ENCODE assay signal across 8 cellular contexts in genomic region chr5:73625905-73626811, GRCh38. TPM values are rescaled to one million over a fixed set of nuclear protein-coding genes. Genes with fewer than 3 reads are reported as not detected.
A peak's percentile ranks its signal among the peaks of the same experiment; 100 is the strongest.
DNase-seq lines count a peak whose midpoint lies in the region; ATAC-seq and TF ChIP-seq lines count a peak whose summit lies in the region.

Gene ARHGEF28 (plus strand): TSS chr5:73626196. CDS start chr5:73684852, 58,656 bp downstream.

- TF ChIP-seq POLR2A in NB4 (IDR thresholded peaks at IDR 0.05; ENCODE audit: extremely low read depth, insufficient read length), result peak; percentile 30

- ATAC-seq in GM19324 (IDR thresholded peaks at IDR 0.05; ENCODE audit: low FRiP score, unreplicated experiment), result peak; percentile 83
- ATAC-seq in GM21528 (IDR thresholded peaks at IDR 0.05; ENCODE audit: low FRiP score, unreplicated experiment), result no peak

- no peak within 1 kb of the TSS for H3K27ac Mint-ChIP-seq in activated CD4-positive, alpha-beta T cell treated with anti-CD3 and anti-CD28 coated beads, Interleukin-2, amount 10 ng/mL, durations not matched to agents 24 days and 14 days

- intact Hi-C loops in activated CD4-positive, alpha-beta T cell treated with anti-CD3 and anti-CD28 coated beads, Interleukin-2, amount 10 ng/mL, durations not matched to agents 24 days and 14 days (cut with micrococcal nuclease), result no loop called here

- no peaks in the 10 kb centered on the region for H3K9me3 Mint-ChIP-seq in activated CD4-positive, alpha-beta T cell treated with anti-CD3 and anti-CD28 coated beads, Interleukin-2, amount 10 ng/mL, durations not matched to agents 24 days and 14 days

- no peak for TF ChIP-seq CTCF in NB4 (IDR thresholded peaks at IDR 0.05; ENCODE audit: low read depth, low read length)

- no peaks in the 10 kb centered on the region for H3K4me1 Mint-ChIP-seq in activated CD4-positive, alpha-beta T cell treated with anti-CD3 and anti-CD28 coated beads, Interleukin-2, amount 10 ng/mL, durations not matched to agents 24 days and 14 days

- H3K27me3 Mint-ChIP-seq in activated CD4-positive, alpha-beta T cell treated with anti-CD3 and anti-CD28 coated beads, Interleukin-2, amount 10 ng/mL, durations not matched to agents 24 days and 14 days, result peaks cover 60% of the 10 kb centered on the region

- H3K27ac ChIP-seq in epithelial cell of prostate, result peak within 1 kb of the TSS; percentile 70

- H3K4me3 Mint-ChIP-seq in activated CD4-positive, alpha-beta T cell treated with anti-CD3 and anti-CD28 coated beads, Interleukin-2, amount 10 ng/mL, durations not matched to agents 24 days and 14 days, result peak within 1 kb of the TSS; percentile 51

- no peaks in the 10 kb centered on the region for H3K36me3 Mint-ChIP-seq in activated CD4-positive, alpha-beta T cell treated with anti-CD3 and anti-CD28 coated beads, Interleukin-2, amount 10 ng/mL, durations not matched to agents 24 days and 14 days (ENCODE audit: low read depth)

- peak in 8 of 14 donors; percentile 10 to 57 (median 32) for DNase-seq in C1 segment of cervical spinal cord (lab: John Stamatoyannopoulos, UW)
- DNase-seq in NB4 (ENCODE audit: low read depth), result peak; percentile 70
- peak; percentile 58 for DNase-seq in activated CD4-positive, alpha-beta T cell treated with anti-CD3 and anti-CD28 coated beads, Interleukin-2, amount 10 ng/mL, durations not matched to agents 24 days and 14 days
- DNase-seq in epithelial cell of prostate (ENCODE audit: low read depth, low spot score), result no peak
- DNase-seq in midbrain (lab: John Stamatoyannopoulos, UW), result peak; percentile 48
- DNase-seq in stromal cell of bone marrow (ENCODE audit: low read depth), result peak; percentile 28

- peak within 1 kb of the TSS; percentile 53 for H3K4me3 ChIP-seq in NB4 (ENCODE audit: low read depth, low read length)

RNA-seq across cellular contexts. Expression of gene ARHGEF28, which starts in this region (rescaled TPM):
- 0.14 TPM in 1 of 2 replicates, not detected in the other for total RNA-seq in activated CD4-positive, alpha-beta T cell treated with anti-CD3 and anti-CD28 coated beads, Interleukin-2, amount 10 ng/mL, durations not matched to agents 24 days and 14 days

Comparison
In these comparisons a context has a peak if more than half of its experiments do, and no peak if none do; other contexts are left out.
1. Peak in DNase-seq in activated CD4-positive, alpha-beta T cell treated with anti-CD3 and anti-CD28 coated beads, Interleukin-2, amount 10 ng/mL, durations not matched to agents 24 days and 14 days; RNA of the gene not detected or under 1 TPM.